Comparison of ENCODE assay signal across 15 cellular contexts in the genomic region with DNA sequence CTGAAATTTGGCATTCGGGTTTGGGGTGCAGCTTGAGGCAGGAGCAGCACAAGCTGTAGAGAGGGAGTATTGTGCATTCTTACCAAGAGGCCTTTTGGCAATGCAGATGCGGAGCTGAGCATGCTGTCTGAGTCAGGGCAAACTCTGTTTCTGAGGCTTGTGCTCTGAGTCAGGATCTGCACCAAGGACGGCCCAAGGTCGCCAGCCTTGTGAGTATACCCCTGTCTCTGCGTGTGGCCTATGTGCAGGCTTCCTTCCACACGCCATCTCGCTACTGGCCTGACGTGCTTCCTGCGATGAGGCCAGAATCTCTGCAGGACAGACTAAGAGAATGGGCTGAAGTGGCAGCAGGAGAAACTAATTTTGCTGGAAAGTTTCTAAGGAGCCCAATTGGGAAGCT.
"Had no signal": no experiment of that assay in that cellular context is flagged by ENCODE, and none has a peak within 500 bp of the region (broad histone marks: within the 10 kb centered on the region; RNA-seq: fewer than 3 reads in every experiment).

No MANE protein-coding gene starts in this region.

- DNase-seq: activated CD4-positive, alpha-beta T cell treated with anti-CD3 and anti-CD28 coated beads for 48 hours; activated CD8-positive, alpha-beta memory T cell treated with anti-CD3 and anti-CD28 coated beads, Interleukin-2, amount 50 U/mL, for 48 hours; activated CD8-positive, alpha-beta T cell treated with anti-CD3 and anti-CD28 coated beads, Interleukin-2, amount 10 ng/mL, durations not matched to agents 7 days and 5 days; activated naive CD4-positive, alpha-beta T cell treated with Interleukin-2 at 50 U/mL for 16 hours; esophagus squamous epithelium; foreskin melanocyte; kidney; nephron progenitor cell; stimulated activated CD4-positive, alpha-beta T cell treated with anti-CD3 and anti-CD28 coated beads, Interleukin-15, amount 100 ng/mL, for 24 hours; stimulated activated CD4-positive, alpha-beta T cell treated with anti-CD3 and anti-CD28 coated beads, Interleukin-4, amount 100 ng/mL, for 24 hours; stimulated activated naive CD8-positive, alpha-beta T cell treated with anti-CD3 and anti-CD28 coated beads, Interleukin-15, amount 100 ng/mL, for 72 hours; uterus had no signal

- H3K4me1 Mint-ChIP-seq: stimulated activated naive CD8-positive, alpha-beta T cell treated with anti-CD3 and anti-CD28 coated beads, Interleukin-15, amount 100 ng/mL, for 72 hours had no signal

- ATAC-seq: activated CD8-positive, alpha-beta T cell treated with anti-CD3 and anti-CD28 coated beads, Interleukin-2, amount 10 ng/mL, durations not matched to agents 7 days and 5 days; stimulated activated naive CD8-positive, alpha-beta T cell treated with anti-CD3 and anti-CD28 coated beads, Interleukin-15, amount 100 ng/mL, for 72 hours; WTC11 had no signal

- H3K27ac ChIP-seq: esophagus squamous epithelium had no signal

- H3K36me3 Mint-ChIP-seq: WTC11 had no signal

- H3K9me3 ChIP-seq: esophagus squamous epithelium, uterus had no signal

- H3K36me3 ChIP-seq: esophagus squamous epithelium, uterus had no signal

- H3K4me3 ChIP-seq: esophagus squamous epithelium, uterus had no signal

- H3K4me3 Mint-ChIP-seq: activated CD8-positive, alpha-beta T cell treated with anti-CD3 and anti-CD28 coated beads, Interleukin-2, amount 10 ng/mL, durations not matched to agents 7 days and 5 days; activated T-helper 1 cell treated with anti-CD3 and anti-CD28 coated beads, Interleukin-12 subunit alpha, Interleukin-12 subunit beta, Interleukin-2, Interleukin-4 antibody, amounts not matched to agents 30 ng/mL and 10 ng/mL and 1 ng/mL, durations not matched to agents 14 hours and 24 hours and 36 hours; stimulated activated naive CD8-positive, alpha-beta T cell treated with anti-CD3 and anti-CD28 coated beads, Interleukin-15, amount 100 ng/mL, for 72 hours; T-helper 1 cell treated with Interleukin-12 subunit alpha and Interleukin-12 subunit beta and Interleukin-4 antibody, amounts not matched to agents 30 μg/mL and 1 μg/mL, for 36 hours; WTC11 had no signal

- H3K9me3 Mint-ChIP-seq: activated T-helper 1 cell treated with anti-CD3 and anti-CD28 coated beads, Interleukin-12 subunit alpha, Interleukin-12 subunit beta, Interleukin-2, Interleukin-4 antibody, amounts not matched to agents 30 ng/mL and 10 ng/mL and 1 ng/mL, durations not matched to agents 14 hours and 24 hours and 36 hours; nephron progenitor cell; stimulated activated naive CD8-positive, alpha-beta T cell treated with anti-CD3 and anti-CD28 coated beads, Interleukin-15, amount 100 ng/mL, for 72 hours; T-helper 1 cell treated with Interleukin-12 subunit alpha and Interleukin-12 subunit beta and Interleukin-4 antibody, amounts not matched to agents 30 μg/mL and 1 μg/mL, for 36 hours; WTC11 had no signal

- H3K27me3 ChIP-seq: esophagus squamous epithelium, uterus had no signal

- H3K27ac Mint-ChIP-seq: activated CD8-positive, alpha-beta T cell treated with anti-CD3 and anti-CD28 coated beads, Interleukin-2, amount 10 ng/mL, durations not matched to agents 7 days and 5 days; activated T-helper 1 cell treated with anti-CD3 and anti-CD28 coated beads, Interleukin-12 subunit alpha, Interleukin-12 subunit beta, Interleukin-2, Interleukin-4 antibody, amounts not matched to agents 30 ng/mL and 10 ng/mL and 1 ng/mL, durations not matched to agents 14 hours and 24 hours and 36 hours; nephron progenitor cell; T-helper 1 cell treated with Interleukin-12 subunit alpha and Interleukin-12 subunit beta and Interleukin-4 antibody, amounts not matched to agents 30 μg/mL and 1 μg/mL, for 36 hours; WTC11 had no signal

- H3K4me1 ChIP-seq: esophagus squamous epithelium, uterus had no signal
